In the genomic region with DNA sequence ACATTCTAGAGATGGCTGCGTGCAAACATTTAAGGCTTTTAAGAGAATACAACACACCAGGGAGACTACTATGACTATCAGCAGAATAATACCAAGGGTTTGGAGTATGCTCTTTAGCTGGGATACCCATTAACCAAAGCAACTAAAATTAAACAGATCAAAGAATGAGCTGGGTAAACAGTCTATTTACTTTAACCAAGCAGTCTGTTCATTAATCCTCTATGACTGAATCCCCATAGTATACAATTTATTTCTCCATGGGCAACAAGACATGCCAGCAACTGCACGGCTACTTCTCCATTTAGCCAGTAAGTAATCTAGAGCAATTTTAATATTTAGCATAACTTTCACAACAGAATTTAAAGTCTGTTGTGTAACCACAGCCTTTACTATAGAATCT, we compare ENCODE assay signal across 17 cellular contexts.
"Had no signal": no experiment of that assay in that cellular context is flagged by ENCODE, and none has a peak within 500 bp of the region (broad histone marks: within the 10 kb centered on the region; RNA-seq: fewer than 3 reads in every experiment).

No MANE protein-coding gene starts in this region.

- H3K36me3 ChIP-seq: brain microvascular endothelial cell, colonic mucosa, upper lobe of right lung had no signal

- H3K27ac ChIP-seq: brain microvascular endothelial cell, colonic mucosa, upper lobe of right lung had no signal

- ATAC-seq: activated CD8-positive, alpha-beta T cell treated with anti-CD3 and anti-CD28 coated beads, Interleukin-2, amount 10 ng/mL, durations not matched to agents 7 days and 5 days; activated naive CD8-positive, alpha-beta T cell treated with anti-CD3 and anti-CD28 coated beads, Interleukin-2, amount 50 U/mL, for 24 hours; left colon; stimulated activated naive B cell treated with anti-CD40 and anti-IgM and Interleukin-4, amounts not matched to agents 10 μg/mL and 1 μg/mL and 100 μg/mL, for 72 hours; upper lobe of right lung had no signal

- H3K27me3 ChIP-seq: colonic mucosa, upper lobe of right lung had no signal

- DNase-seq: activated CD4-positive, alpha-beta T cell treated with anti-CD3 and anti-CD28 coated beads, Interleukin-2, amount 10 ng/mL, durations not matched to agents 24 days and 14 days; activated CD8-positive, alpha-beta T cell treated with anti-CD3 and anti-CD28 coated beads, Interleukin-2, amount 10 ng/mL, durations not matched to agents 7 days and 5 days; activated naive CD4-positive, alpha-beta T cell treated with anti-CD3 and anti-CD28 coated beads, Interleukin-2, amount 10 ng/mL, durations not matched to agents 7 days and 5 days; activated naive CD8-positive, alpha-beta T cell treated with anti-CD3 and anti-CD28 coated beads, Interleukin-2, amount 50 U/mL, for 24 hours; activated T-cell treated with anti-CD3 and anti-CD28 coated beads, Interleukin-2, amount 50 U/mL, for 24 hours; anterior cingulate cortex; brain microvascular endothelial cell; colonic mucosa; foreskin melanocyte; glutamatergic neuron; hippocampal formation; islet precursor cell; left colon; midbrain; retina; stimulated activated naive B cell treated with anti-CD40 and anti-IgM and Interleukin-4, amounts not matched to agents 10 μg/mL and 1 μg/mL and 100 μg/mL, for 72 hours; upper lobe of right lung had no signal

- H3K9me3 ChIP-seq: colonic mucosa had no signal

- H3K4me1 ChIP-seq: colonic mucosa had no signal

- H3K4me3 ChIP-seq: colonic mucosa, upper lobe of right lung had no signal
